In genomic region chr7:101875215-101875846, GRCh38 we compare ENCODE assay signal across 1 cellular context.
TF ChIP-seq lines count a peak whose summit lies in the region.

No MANE protein-coding gene starts in this region.

TF ChIP-seq in IMR-90, 13 proteins besides CTCF, POLR2A, EP300 and RAD21:
- no peak for TF ChIP-seq NFE2L2 (IDR thresholded peaks at IDR 0.05; ENCODE audit: low read depth, low read length)
- TF ChIP-seq MAFK (IDR thresholded peaks at IDR 0.05; ENCODE audit: low read depth, low read length): no peak
